ENCODE assay signal across 1 cellular context in genomic region chr17:18383079-18383481, GRCh38.
A peak's percentile ranks its signal among the peaks of the same experiment; 100 is the strongest.
TF ChIP-seq lines count a peak whose summit lies in the region.

No MANE protein-coding gene starts in this region.

TF ChIP-seq in H1, 55 proteins besides CTCF, POLR2A, EP300 and RAD21:
- TF ChIP-seq, protein P1, sequence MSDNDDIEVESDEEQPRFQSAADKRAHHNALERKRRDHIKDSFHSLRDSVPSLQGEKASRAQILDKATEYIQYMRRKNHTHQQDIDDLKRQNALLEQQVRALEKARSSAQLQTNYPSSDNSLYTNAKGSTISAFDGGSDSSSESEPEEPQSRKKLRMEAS (IDR thresholded peaks at IDR 0.05) = peak; percentile 79
- peak; percentile 87 for TF ChIP-seq E2F6 (IDR thresholded peaks at IDR 0.05)
